In genomic region chr13:110799246-110800236, GRCh38 we compare ENCODE assay signal across 9 cellular contexts.
DNase-seq lines count a peak whose midpoint lies in the region; ATAC-seq and TF ChIP-seq lines count a peak whose summit lies in the region.
"Had no signal": no experiment of that assay in that cellular context is flagged by ENCODE, and none has a peak within 500 bp of the region (broad histone marks: within the 10 kb centered on the region; RNA-seq: fewer than 3 reads in every experiment).

No MANE protein-coding gene starts in this region.

- ATAC-seq in activated CD8-positive, alpha-beta T cell treated with anti-CD3 and anti-CD28 coated beads for 36 hours, result no peak
- no peak for ATAC-seq in activated CD8-positive, alpha-beta T cell treated with anti-CD3 and anti-CD28 coated beads, Interleukin-2, amount 10 ng/mL, durations not matched to agents 7 days and 5 days
- peak; percentile 64 for ATAC-seq in upper lobe of right lung

- H3K4me1 Mint-ChIP-seq in activated CD8-positive, alpha-beta T cell treated with anti-CD3 and anti-CD28 coated beads for 36 hours (ENCODE audit: low read depth), result peaks cover 12% of the 10 kb centered on the region
- H3K4me1 Mint-ChIP-seq in activated CD8-positive, alpha-beta T cell treated with anti-CD3 and anti-CD28 coated beads, Interleukin-2, amount 10 ng/mL, durations not matched to agents 7 days and 5 days (ENCODE audit: low read depth), result peaks cover 8% of the 10 kb centered on the region
- H3K4me1 Mint-ChIP-seq in endothelial cell (ENCODE audit: unreplicated experiment), result peaks cover 14% of the 10 kb centered on the region

- intact Hi-C loops in activated CD8-positive, alpha-beta T cell treated with anti-CD3 and anti-CD28 coated beads for 36 hours (cut with micrococcal nuclease), result no loop called here
- intact Hi-C loops in upper lobe of right lung (cut with DNase I), result no loop called here

- H3K27ac ChIP-seq in upper lobe of right lung, result peak overlapping the region; percentile 53

- peak overlapping the region; percentile 5 for H3K4me3 Mint-ChIP-seq in activated CD8-positive, alpha-beta T cell treated with anti-CD3 and anti-CD28 coated beads for 36 hours
- H3K4me3 Mint-ChIP-seq in activated CD8-positive, alpha-beta T cell treated with anti-CD3 and anti-CD28 coated beads, Interleukin-2, amount 10 ng/mL, durations not matched to agents 7 days and 5 days, result no peak overlapping the region
- H3K4me3 Mint-ChIP-seq in endothelial cell (ENCODE audit: unreplicated experiment), result no peak overlapping the region
- H3K4me3 Mint-ChIP-seq: activated naive CD4-positive, alpha-beta T cell treated with anti-CD3 and anti-CD28 coated beads, Interleukin-2, amount 50 U/mL, for 24 hours had no signal

- CTCF ChIA-PET in activated CD8-positive, alpha-beta T cell treated with anti-CD3 and anti-CD28 coated beads for 36 hours (lab: Charles Lee), result interaction anchor here (1.4 kb wide), 1 partner anchor 344 kb away, joined by 3 read pairs; no protein-coding TSS in a partner anchor
- CTCF ChIA-PET in activated CD8-positive, alpha-beta T cell treated with anti-CD3 and anti-CD28 coated beads, Interleukin-2, amount 10 ng/mL, durations not matched to agents 7 days and 5 days (lab: Charles Lee), result no interaction called here

- H3K27me3 ChIP-seq in upper lobe of right lung, result no peaks in the 10 kb centered on the region

- no peaks in the 10 kb centered on the region for H3K9me3 ChIP-seq in upper lobe of right lung

- TF ChIP-seq CTCF in activated CD8-positive, alpha-beta T cell treated with anti-CD3 and anti-CD28 coated beads for 36 hours (IDR thresholded peaks at IDR 0.05), result no peak
- TF ChIP-seq CTCF in endothelial cell (IDR thresholded peaks at IDR 0.05; ENCODE audit: unreplicated experiment) (no peak), upper lobe of right lung (IDR thresholded peaks at IDR 0.05) (no peak)

- peaks cover 43% of the 10 kb centered on the region for H3K27me3 Mint-ChIP-seq in activated CD8-positive, alpha-beta T cell treated with anti-CD3 and anti-CD28 coated beads for 36 hours
- H3K27me3 Mint-ChIP-seq in activated CD8-positive, alpha-beta T cell treated with anti-CD3 and anti-CD28 coated beads, Interleukin-2, amount 10 ng/mL, durations not matched to agents 7 days and 5 days (ENCODE audit: low read depth), result peaks cover 42% of the 10 kb centered on the region
- H3K27me3 Mint-ChIP-seq in endothelial cell (ENCODE audit: unreplicated experiment), result peaks cover 3% of the 10 kb centered on the region

- H3K4me3 ChIP-seq in upper lobe of right lung, result peak overlapping the region; percentile 4

- peaks cover 2% of the 10 kb centered on the region for H3K36me3 Mint-ChIP-seq in activated CD8-positive, alpha-beta T cell treated with anti-CD3 and anti-CD28 coated beads for 36 hours (ENCODE audit: low read depth)
- H3K36me3 Mint-ChIP-seq in activated CD8-positive, alpha-beta T cell treated with anti-CD3 and anti-CD28 coated beads, Interleukin-2, amount 10 ng/mL, durations not matched to agents 7 days and 5 days (ENCODE audit: low read depth), result no peaks in the 10 kb centered on the region
- H3K36me3 Mint-ChIP-seq in endothelial cell (ENCODE audit: low read depth, unreplicated experiment), result peaks cover 2% of the 10 kb centered on the region
- H3K36me3 Mint-ChIP-seq: activated naive CD4-positive, alpha-beta T cell treated with anti-CD3 and anti-CD28 coated beads, Interleukin-2, amount 50 U/mL, for 24 hours had no signal

- POLR2A ChIA-PET in activated CD8-positive, alpha-beta T cell treated with anti-CD3 and anti-CD28 coated beads for 36 hours (lab: Charles Lee), result no interaction called here
- POLR2A ChIA-PET in activated CD8-positive, alpha-beta T cell treated with anti-CD3 and anti-CD28 coated beads, Interleukin-2, amount 10 ng/mL, durations not matched to agents 7 days and 5 days (lab: Charles Lee), result no interaction called here

- H3K4me1 ChIP-seq in upper lobe of right lung, result peaks cover 6% of the 10 kb centered on the region

- no peaks in the 10 kb centered on the region for H3K36me3 ChIP-seq in upper lobe of right lung

- no peaks in the 10 kb centered on the region for H3K9me3 Mint-ChIP-seq in activated CD8-positive, alpha-beta T cell treated with anti-CD3 and anti-CD28 coated beads for 36 hours
- no peaks in the 10 kb centered on the region for H3K9me3 Mint-ChIP-seq in activated CD8-positive, alpha-beta T cell treated with anti-CD3 and anti-CD28 coated beads, Interleukin-2, amount 10 ng/mL, durations not matched to agents 7 days and 5 days (ENCODE audit: insufficient read depth)
- H3K9me3 Mint-ChIP-seq in endothelial cell (ENCODE audit: unreplicated experiment), result no peaks in the 10 kb centered on the region

- DNase-seq in activated CD8-positive, alpha-beta T cell treated with anti-CD3 and anti-CD28 coated beads for 36 hours, result no peak
- no peak for DNase-seq in activated CD8-positive, alpha-beta T cell treated with anti-CD3 and anti-CD28 coated beads, Interleukin-2, amount 10 ng/mL, durations not matched to agents 7 days and 5 days
- DNase-seq in endothelial cell (ENCODE audit: low spot score) (no peak), myocyte (ENCODE audit: low read depth) (peak; percentile 69), upper lobe of right lung (no peak), SHP77 treated with DMSO at 0.1 percent for 48 hours (lab: John Stamatoyannopoulos, UW) (no peak), NCI-H2227 (lab: John Stamatoyannopoulos, UW; ENCODE audit: unreplicated experiment) (no peak), DMS153 treated with DMSO at 0.1 percent for 48 hours (lab: John Stamatoyannopoulos, UW; ENCODE audit: unreplicated experiment) (no peak)

- H3K27ac Mint-ChIP-seq in activated CD8-positive, alpha-beta T cell treated with anti-CD3 and anti-CD28 coated beads for 36 hours, result no peak overlapping the region
- no peak overlapping the region for H3K27ac Mint-ChIP-seq in activated CD8-positive, alpha-beta T cell treated with anti-CD3 and anti-CD28 coated beads, Interleukin-2, amount 10 ng/mL, durations not matched to agents 7 days and 5 days
- H3K27ac Mint-ChIP-seq in endothelial cell (ENCODE audit: unreplicated experiment), result peak overlapping the region; percentile 9
